ENCODE assay signal across 1 cellular context in genomic region chr1:109619655-109620395, GRCh38.
TF ChIP-seq lines count a peak whose summit lies in the region.

Gene AMPD2 (plus strand): TSS chr1:109619837. CDS start chr1:109621176, 1,339 bp downstream.

TF ChIP-seq in HEK293, 187 proteins besides CTCF, POLR2A, EP300 and RAD21 (continued from another document and continues in another):
- TF ChIP-seq PRDM10 (tag by site-specific recombination; IDR thresholded peaks at IDR 0.05) (0 out of 2 replicates have a peak, but pooled peaks have one; percentile 14), SP3 (tag by site-specific recombination; IDR thresholded peaks at IDR 0.05) (peak; percentile 84), ZNF548 (tag by site-specific recombination; IDR thresholded peaks at IDR 0.05) (no peak), ZSCAN23 (tag by site-specific recombination; IDR thresholded peaks at IDR 0.05) (no peak), KLF10 (tag by site-specific recombination; IDR thresholded peaks at IDR 0.05) (peak; percentile 51), ZNF2 (tag by site-specific recombination; IDR thresholded peaks at IDR 0.05) (no peak), ZSCAN30 (tag by site-specific recombination; IDR thresholded peaks at IDR 0.05) (peak; percentile 70; the same call in 1 of the 2 replicates), ZNF274 (IDR thresholded peaks at IDR 0.05; ENCODE audit: low read length) (no peak), ZNF274 (tag by site-specific recombination; IDR thresholded peaks at IDR 0.05; ENCODE audit: borderline replicate concordance) (no peak), ZNF664 (tag by site-specific recombination; IDR thresholded peaks at IDR 0.05) (no peak), ZNF658 (tag by site-specific recombination; IDR thresholded peaks at IDR 0.05) (no peak), KLF1 (tag by site-specific recombination; IDR thresholded peaks at IDR 0.05) (0 out of 2 replicates have a peak, but pooled peaks have one; percentile 10), ZNF561 (tag by site-specific recombination; IDR thresholded peaks at IDR 0.05; ENCODE audit: borderline replicate concordance) (0 out of 2 replicates have a peak, but pooled peaks have one; percentile 17), ZNF114 (tag by site-specific recombination; IDR thresholded peaks at IDR 0.05) (no peak), GLIS2 (tag by site-specific recombination; IDR thresholded peaks at IDR 0.05) (peak; percentile 66), ZBTB6 (tag by site-specific recombination; IDR thresholded peaks at IDR 0.05) (no peak), OSR2 (tag by site-specific recombination; IDR thresholded peaks at IDR 0.05) (peak; percentile 70), YY1 (tag by site-specific recombination; IDR thresholded peaks at IDR 0.05) (peak; percentile 50; the same call in 1 of the 2 replicates), ZNF214 (tag by site-specific recombination; IDR thresholded peaks at IDR 0.05; ENCODE audit: borderline replicate concordance) (no peak), ZNF571 (tag by site-specific recombination; IDR thresholded peaks at IDR 0.05) (no peak), KLF16 (tag by site-specific recombination; IDR thresholded peaks at IDR 0.05) (peak; percentile 67), ZNF596 (tag by site-specific recombination; IDR thresholded peaks at IDR 0.05) (no peak), EGR2 (tag by site-specific recombination; IDR thresholded peaks at IDR 0.05; ENCODE audit: low read depth) (peak; percentile 68; the same call in 1 of the 2 replicates), ZNF580 (tag by site-specific recombination; IDR thresholded peaks at IDR 0.05) (no peak), ZNF670 (tag by site-specific recombination; IDR thresholded peaks at IDR 0.05; ENCODE audit: low read depth) (no peak), ZNF510 (tag by site-specific recombination; IDR thresholded peaks at IDR 0.05; ENCODE audit: insufficient replicate concordance) (no peak), SCRT1 (tag by site-specific recombination; IDR thresholded peaks at IDR 0.05; ENCODE audit: borderline replicate concordance) (peak; percentile 92), ZNF169 (tag by site-specific recombination; IDR thresholded peaks at IDR 0.05) (no peak), KLF8 (tag by site-specific recombination; IDR thresholded peaks at IDR 0.05) (peak; percentile 68), ZNF843 (tag by site-specific recombination; IDR thresholded peaks at IDR 0.05) (no peak), BCL11A (tag by site-specific recombination; IDR thresholded peaks at IDR 0.05; ENCODE audit: low read depth) (no peak), REPIN1 (tag by site-specific recombination; IDR thresholded peaks at IDR 0.05; ENCODE audit: low read depth) (0 out of 2 replicates have a peak, but pooled peaks have one; percentile 10), KLF9 (tag by site-specific recombination; IDR thresholded peaks at IDR 0.05; ENCODE audit: low read depth) (peak; percentile 90), ZNF654 (tag by site-specific recombination; IDR thresholded peaks at IDR 0.05; ENCODE audit: low read depth) (no peak), ZFP69B (tag by site-specific recombination; IDR thresholded peaks at IDR 0.05) (0 out of 2 replicates have a peak, but pooled peaks have one; percentile 27), ZNF449 (tag by site-specific recombination; IDR thresholded peaks at IDR 0.05) (peak; percentile 76), HOXA7 (CRISPR knock-in tag; IDR thresholded peaks at IDR 0.05; ENCODE audit: borderline replicate concordance) (no peak), GFI1B (tag by site-specific recombination; IDR thresholded peaks at IDR 0.05) (no peak), IKZF3 (tag by site-specific recombination; IDR thresholded peaks at IDR 0.05) (no peak), SP2 (tag by site-specific recombination; IDR thresholded peaks at IDR 0.05) (peak; percentile 81), ZNF585B (tag by site-specific recombination; IDR thresholded peaks at IDR 0.05) (no peak), ZNF529 (tag by site-specific recombination; IDR thresholded peaks at IDR 0.05; ENCODE audit: insufficient replicate concordance) (no peak), ZNF335 (tag by site-specific recombination; conservative IDR thresholded peaks at IDR 0.05) (peak; percentile 97), ZBTB48 (tag by site-specific recombination; IDR thresholded peaks at IDR 0.05) (peak; percentile 10; the same call in 1 of the 2 replicates), ZNF501 (tag by site-specific recombination; IDR thresholded peaks at IDR 0.05) (peak; percentile 12; the same call in 1 of the 2 replicates), ZNF777 (tag by site-specific recombination; IDR thresholded peaks at IDR 0.05; ENCODE audit: borderline replicate concordance) (peak; percentile 67; the same call in 1 of the 2 replicates), ZSCAN16 (tag by site-specific recombination; IDR thresholded peaks at IDR 0.05) (no peak), ZNF555 (tag by site-specific recombination; conservative IDR thresholded peaks at IDR 0.05) (no peak)
- TF ChIP-seq, protein P1, sequence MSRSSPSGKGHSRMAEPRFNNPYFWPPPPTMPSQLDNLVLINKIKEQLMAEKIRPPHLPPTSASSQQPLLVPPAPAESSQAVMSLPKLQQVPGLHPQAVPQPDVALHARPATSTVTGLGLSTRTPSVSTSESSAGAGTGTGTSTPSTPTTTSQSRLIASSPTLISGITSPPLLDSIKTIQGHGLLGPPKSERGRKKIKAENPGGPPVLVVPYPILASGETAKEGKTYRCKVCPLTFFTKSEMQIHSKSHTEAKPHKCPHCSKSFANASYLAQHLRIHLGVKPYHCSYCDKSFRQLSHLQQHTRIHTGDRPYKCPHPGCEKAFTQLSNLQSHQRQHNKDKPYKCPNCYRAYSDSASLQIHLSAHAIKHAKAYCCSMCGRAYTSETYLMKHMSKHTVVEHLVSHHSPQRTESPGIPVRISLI (tag by site-specific recombination; IDR thresholded peaks at IDR 0.05): peak; percentile 93
- TF ChIP-seq, protein P2, sequence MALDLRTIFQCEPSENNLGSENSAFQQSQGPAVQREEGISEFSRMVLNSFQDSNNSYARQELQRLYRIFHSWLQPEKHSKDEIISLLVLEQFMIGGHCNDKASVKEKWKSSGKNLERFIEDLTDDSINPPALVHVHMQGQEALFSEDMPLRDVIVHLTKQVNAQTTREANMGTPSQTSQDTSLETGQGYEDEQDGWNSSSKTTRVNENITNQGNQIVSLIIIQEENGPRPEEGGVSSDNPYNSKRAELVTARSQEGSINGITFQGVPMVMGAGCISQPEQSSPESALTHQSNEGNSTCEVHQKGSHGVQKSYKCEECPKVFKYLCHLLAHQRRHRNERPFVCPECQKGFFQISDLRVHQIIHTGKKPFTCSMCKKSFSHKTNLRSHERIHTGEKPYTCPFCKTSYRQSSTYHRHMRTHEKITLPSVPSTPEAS (tag by site-specific recombination; IDR thresholded peaks at IDR 0.05): no peak
- TF ChIP-seq, protein P3, sequence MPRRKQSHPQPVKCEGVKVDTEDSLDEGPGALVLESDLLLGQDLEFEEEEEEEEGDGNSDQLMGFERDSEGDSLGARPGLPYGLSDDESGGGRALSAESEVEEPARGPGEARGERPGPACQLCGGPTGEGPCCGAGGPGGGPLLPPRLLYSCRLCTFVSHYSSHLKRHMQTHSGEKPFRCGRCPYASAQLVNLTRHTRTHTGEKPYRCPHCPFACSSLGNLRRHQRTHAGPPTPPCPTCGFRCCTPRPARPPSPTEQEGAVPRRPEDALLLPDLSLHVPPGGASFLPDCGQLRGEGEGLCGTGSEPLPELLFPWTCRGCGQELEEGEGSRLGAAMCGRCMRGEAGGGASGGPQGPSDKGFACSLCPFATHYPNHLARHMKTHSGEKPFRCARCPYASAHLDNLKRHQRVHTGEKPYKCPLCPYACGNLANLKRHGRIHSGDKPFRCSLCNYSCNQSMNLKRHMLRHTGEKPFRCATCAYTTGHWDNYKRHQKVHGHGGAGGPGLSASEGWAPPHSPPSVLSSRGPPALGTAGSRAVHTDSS (tag by site-specific recombination; IDR thresholded peaks at IDR 0.05): no peak
- TF ChIP-seq, protein P4, sequence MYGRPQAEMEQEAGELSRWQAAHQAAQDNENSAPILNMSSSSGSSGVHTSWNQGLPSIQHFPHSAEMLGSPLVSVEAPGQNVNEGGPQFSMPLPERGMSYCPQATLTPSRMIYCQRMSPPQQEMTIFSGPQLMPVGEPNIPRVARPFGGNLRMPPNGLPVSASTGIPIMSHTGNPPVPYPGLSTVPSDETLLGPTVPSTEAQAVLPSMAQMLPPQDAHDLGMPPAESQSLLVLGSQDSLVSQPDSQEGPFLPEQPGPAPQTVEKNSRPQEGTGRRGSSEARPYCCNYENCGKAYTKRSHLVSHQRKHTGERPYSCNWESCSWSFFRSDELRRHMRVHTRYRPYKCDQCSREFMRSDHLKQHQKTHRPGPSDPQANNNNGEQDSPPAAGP (tag by site-specific recombination; IDR thresholded peaks at IDR 0.05): no peak
- TF ChIP-seq, protein P5, sequence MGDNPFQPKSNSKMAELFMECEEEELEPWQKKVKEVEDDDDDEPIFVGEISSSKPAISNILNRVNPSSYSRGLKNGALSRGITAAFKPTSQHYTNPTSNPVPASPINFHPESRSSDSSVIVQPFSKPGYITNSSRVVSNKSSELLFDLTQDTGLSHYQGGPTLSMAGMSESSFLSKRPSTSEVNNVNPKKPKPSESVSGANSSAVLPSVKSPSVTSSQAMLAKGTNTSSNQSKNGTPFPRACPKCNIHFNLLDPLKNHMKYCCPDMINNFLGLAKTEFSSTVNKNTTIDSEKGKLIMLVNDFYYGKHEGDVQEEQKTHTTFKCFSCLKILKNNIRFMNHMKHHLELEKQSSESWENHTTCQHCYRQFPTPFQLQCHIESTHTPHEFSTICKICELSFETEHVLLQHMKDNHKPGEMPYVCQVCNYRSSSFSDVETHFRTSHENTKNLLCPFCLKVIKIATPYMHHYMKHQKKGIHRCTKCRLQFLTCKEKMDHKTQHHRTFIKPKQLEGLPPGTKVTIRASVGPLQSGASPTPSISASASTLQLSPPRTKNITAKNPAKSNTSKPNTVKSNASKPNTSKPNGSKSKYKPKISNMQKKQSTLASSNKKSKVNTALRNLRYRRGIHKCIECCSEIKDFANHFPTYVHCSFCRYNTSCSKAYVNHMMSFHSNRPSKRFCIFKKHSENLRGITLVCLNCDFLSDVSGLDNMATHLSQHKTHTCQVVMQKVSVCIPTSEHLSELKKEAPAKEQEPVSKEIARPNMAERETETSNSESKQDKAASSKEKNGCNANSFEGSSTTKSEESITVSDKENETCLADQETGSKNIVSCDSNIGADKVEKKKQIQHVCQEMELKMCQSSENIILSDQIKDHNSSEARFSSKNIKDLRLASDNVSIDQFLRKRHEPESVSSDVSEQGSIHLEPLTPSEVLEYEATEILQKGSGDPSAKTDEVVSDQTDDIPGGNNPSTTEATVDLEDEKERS (tag by site-specific recombination; IDR thresholded peaks at IDR 0.05): no peak
